ENCODE assay signal across 8 cellular contexts in the genomic region with DNA sequence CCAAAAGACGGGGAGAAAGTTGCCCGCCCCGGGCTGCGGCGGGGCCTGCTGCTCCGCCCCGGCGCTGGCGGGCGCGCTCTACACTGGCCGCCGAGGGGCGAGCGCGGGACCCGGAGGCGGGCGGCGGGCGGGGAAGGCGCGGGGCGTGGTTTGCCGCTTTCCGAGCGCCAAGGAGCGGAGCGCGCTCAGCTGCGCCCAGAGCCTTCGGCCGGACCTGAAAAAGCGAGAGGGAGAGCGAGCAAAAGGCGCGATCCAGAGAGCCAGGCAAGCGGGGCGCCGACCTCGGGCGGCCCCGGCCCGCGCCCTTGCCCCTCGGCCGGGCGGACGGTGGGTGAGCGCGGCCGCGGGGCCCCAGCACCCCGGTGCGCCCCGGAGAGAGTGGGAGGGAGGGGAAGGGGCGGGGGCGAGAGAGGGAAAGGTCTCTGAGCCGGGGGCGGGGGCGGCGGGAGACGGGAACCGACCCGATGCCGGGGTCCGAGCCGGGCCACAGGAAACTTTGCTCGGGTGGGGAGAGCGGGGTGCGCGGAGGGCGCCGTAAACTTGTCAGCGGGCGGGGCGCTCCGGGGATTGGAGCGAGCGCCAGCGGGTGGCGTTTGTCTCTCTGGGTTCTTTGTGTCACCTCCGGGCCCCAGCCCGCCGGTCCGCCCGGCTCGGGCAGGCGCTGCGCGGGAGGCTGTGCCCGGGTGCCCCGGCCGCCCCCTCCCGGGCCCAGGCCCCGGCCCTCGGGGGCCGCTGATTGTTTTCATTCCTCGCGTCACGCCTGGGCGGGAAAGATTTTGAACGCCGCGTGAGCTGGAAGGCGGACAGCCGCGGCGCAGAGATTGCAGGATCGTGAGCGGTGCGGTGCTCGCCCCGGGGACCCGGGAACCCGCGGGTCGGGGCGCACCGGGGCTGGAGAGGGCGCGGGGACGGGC. TPM values are rescaled to one million over a fixed set of nuclear protein-coding genes. Genes with fewer than 3 reads are reported as not detected.
DNase-seq lines count a peak whose midpoint lies in the region; ATAC-seq, FAIRE-seq and TF ChIP-seq lines count a peak whose summit lies in the region.

A gene with protein sequence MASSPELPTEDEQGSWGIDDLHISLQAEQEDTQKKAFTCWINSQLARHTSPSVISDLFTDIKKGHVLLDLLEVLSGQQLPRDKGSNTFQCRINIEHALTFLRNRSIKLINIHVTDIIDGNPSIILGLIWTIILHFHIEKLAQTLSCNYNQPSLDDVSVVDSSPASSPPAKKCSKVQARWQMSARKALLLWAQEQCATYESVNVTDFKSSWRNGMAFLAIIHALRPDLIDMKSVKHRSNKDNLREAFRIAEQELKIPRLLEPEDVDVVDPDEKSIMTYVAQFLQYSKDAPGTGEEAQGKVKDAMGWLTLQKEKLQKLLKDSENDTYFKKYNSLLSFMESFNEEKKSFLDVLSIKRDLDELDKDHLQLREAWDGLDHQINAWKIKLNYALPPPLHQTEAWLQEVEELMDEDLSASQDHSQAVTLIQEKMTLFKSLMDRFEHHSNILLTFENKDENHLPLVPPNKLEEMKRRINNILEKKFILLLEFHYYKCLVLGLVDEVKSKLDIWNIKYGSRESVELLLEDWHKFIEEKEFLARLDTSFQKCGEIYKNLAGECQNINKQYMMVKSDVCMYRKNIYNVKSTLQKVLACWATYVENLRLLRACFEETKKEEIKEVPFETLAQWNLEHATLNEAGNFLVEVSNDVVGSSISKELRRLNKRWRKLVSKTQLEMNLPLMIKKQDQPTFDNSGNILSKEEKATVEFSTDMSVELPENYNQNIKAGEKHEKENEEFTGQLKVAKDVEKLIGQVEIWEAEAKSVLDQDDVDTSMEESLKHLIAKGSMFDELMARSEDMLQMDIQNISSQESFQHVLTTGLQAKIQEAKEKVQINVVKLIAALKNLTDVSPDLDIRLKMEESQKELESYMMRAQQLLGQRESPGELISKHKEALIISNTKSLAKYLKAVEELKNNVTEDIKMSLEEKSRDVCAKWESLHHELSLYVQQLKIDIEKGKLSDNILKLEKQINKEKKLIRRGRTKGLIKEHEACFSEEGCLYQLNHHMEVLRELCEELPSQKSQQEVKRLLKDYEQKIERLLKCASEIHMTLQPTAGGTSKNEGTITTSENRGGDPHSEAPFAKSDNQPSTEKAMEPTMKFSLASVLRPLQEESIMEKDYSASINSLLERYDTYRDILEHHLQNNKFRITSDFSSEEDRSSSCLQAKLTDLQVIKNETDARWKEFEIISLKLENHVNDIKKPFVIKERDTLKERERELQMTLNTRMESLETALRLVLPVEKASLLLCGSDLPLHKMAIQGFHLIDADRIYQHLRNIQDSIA (N-terminal part only) (plus strand): TSS at position 188 of the 914 bp plus-strand sequence. CDS start 56,145 bp downstream, outside the sequence.

- H3K79me2 ChIP-seq in SK-N-SH (ENCODE audit: insufficient read depth) = peaks cover 23% of the 10 kb centered on the region

- POLR2A ChIA-PET in SK-N-SH (lab: Yijun Ruan, JAX) = interaction anchor here (0.6 kb wide), 1 partner anchor 33 kb away, joined by 4 read pairs; no protein-coding TSS in a partner anchor

- no peaks in the 10 kb centered on the region for H3K9me3 Mint-ChIP-seq in IgD-negative memory B cell
- no peaks in the 10 kb centered on the region for H3K9me3 Mint-ChIP-seq in activated naive CD4-positive, alpha-beta T cell treated with anti-CD3 and anti-CD28 coated beads, Interleukin-2, amount 50 U/mL, for 72 hours

- H3K4me3 Mint-ChIP-seq in IgD-negative memory B cell = peak within 1 kb of the TSS; percentile 92 to 99 (median 97)

- peak; percentile 85 for ATAC-seq in GM21528 (IDR thresholded peaks at IDR 0.05; ENCODE audit: low FRiP score, unreplicated experiment)
- ATAC-seq in activated naive CD4-positive, alpha-beta T cell treated with anti-CD3 and anti-CD28 coated beads, Interleukin-2, amount 50 U/mL, for 72 hours = peak; percentile 87 to 89
- ATAC-seq in pancreas = peak; percentile 88 to 94 (median 94)

- peak within 1 kb of the TSS; percentile 74 for H3K4me2 ChIP-seq in SK-N-SH

- TF ChIP-seq EP300 in SK-N-SH (IDR thresholded peaks at IDR 0.05; ENCODE audit: borderline replicate concordance in 1 of 2, low read depth in 1 of 2, low read length in 1 of 2) = no peak

- peak within 1 kb of the TSS; percentile 76 for H3K9ac ChIP-seq in SK-N-SH

- intact Hi-C loops in head of caudate nucleus (cut with DNase I) = no loop called here
- intact Hi-C loops in pancreas (cut with DNase I) = loop anchor here in 1 of 3 donors (10.0 kb wide), 1 partner anchor 72 kb away; no protein-coding TSS in a partner anchor
- intact Hi-C loops in tibial artery (cut with DNase I; ENCODE audit: low total_unique reads) = loop anchor here (10.0 kb wide), 1 partner anchor 52 kb away; no protein-coding TSS in a partner anchor

- TF ChIP-seq CTCF in SK-N-SH (IDR thresholded peaks at IDR 0.05) = 0 out of 2 replicates have a peak, but pooled peaks have one; percentile 20
- peak in 1 of 4 donors; percentile 20 for TF ChIP-seq CTCF in pancreas (IDR thresholded peaks at IDR 0.05)
- TF ChIP-seq CTCF in tibial artery (IDR thresholded peaks at IDR 0.05) = peak; percentile 18 to 40

- DNase-seq in Daoy (ENCODE audit: low read depth) = peak; percentile 93
- DNase-seq in SK-N-SH = peak; percentile 93
- peak; percentile 78 to 84 for DNase-seq in activated naive CD4-positive, alpha-beta T cell treated with anti-CD3 and anti-CD28 coated beads, Interleukin-2, amount 50 U/mL, for 72 hours (ENCODE audit: low spot score in 2 of 2)
- DNase-seq in head of caudate nucleus = peak in 40 of 42 donors; percentile 17 to 81 (median 54)
- DNase-seq in pancreas = peak; percentile 76 to 95 (median 84)
- peak; percentile 66 to 88 for DNase-seq in tibial artery

- H3F3A ChIP-seq in SK-N-SH (replicated peaks; ENCODE audit: insufficient read depth) = no peaks in the 10 kb centered on the region

- TF ChIP-seq RAD21 in SK-N-SH (IDR thresholded peaks at IDR 0.05; ENCODE audit: low read length) = no peak

- H3K4me1 ChIP-seq in SK-N-SH (ENCODE audit: control insufficient read depth in 1 of 2, insufficient read depth in 2 of 2, low read depth in 1 of 2, low read length in 1 of 2) (peaks cover 4 to 22% of the 10 kb centered on the region in 2 experiments; a peak in 3 of 4 replicates), pancreas (peaks cover 0 to 14% (median 8%) of the 10 kb centered on the region in 3 donors), tibial artery (peaks cover 0 to 28% (median 6%) of the 10 kb centered on the region in 4 donors)

- CTCF ChIA-PET in SK-N-SH (lab: Yijun Ruan, JAX) = interaction anchor here (0.6 to 3.1 kb wide), 8 partner anchors 11 to 257 kb away, joined by 3 to 13 read pairs (median 4); no protein-coding TSS in a partner anchor

- FAIRE-seq in pancreas (lab: Jason Lieb, UNC) = no peak

- peaks cover 2% of the 10 kb centered on the region for H3K27me3 Mint-ChIP-seq in IgD-negative memory B cell

- H3K36me3 ChIP-seq in SK-N-SH (replicated peaks in 1 of 2; ENCODE audit: control insufficient read depth in 1 of 2, insufficient read depth in 2 of 2, low read length in 1 of 2) (no peaks in the 10 kb centered on the region), pancreas (no peaks in the 10 kb centered on the region), tibial artery (peaks cover 0 to 8% (median 0%) of the 10 kb centered on the region in 3 donors)

- H4K20me1 ChIP-seq in SK-N-SH (ENCODE audit: insufficient read depth) = no peaks in the 10 kb centered on the region

- H2AFZ ChIP-seq in SK-N-SH (ENCODE audit: low read depth) = peak within 1 kb of the TSS; percentile 95

- H3K27ac ChIP-seq in SK-N-SH (ENCODE audit: low read depth in 2 of 2, low read length in 1 of 2) (peak within 1 kb of the TSS; percentile 67 to 80; a peak in 3 of 4 replicates), pancreas (peak within 1 kb of the TSS; percentile 76 to 95 (median 89)), tibial artery (peak within 1 kb of the TSS; percentile 82 to 98)

- no peaks in the 10 kb centered on the region for H3K9me2 ChIP-seq in SK-N-SH

- peaks cover 1% of the 10 kb centered on the region for H3K36me3 Mint-ChIP-seq in IgD-negative memory B cell
- H3K36me3 Mint-ChIP-seq in activated naive CD4-positive, alpha-beta T cell treated with anti-CD3 and anti-CD28 coated beads, Interleukin-2, amount 50 U/mL, for 72 hours = peaks cover 5 to 10% of the 10 kb centered on the region in 2 donors

- WGBS in SK-N-SH (ENCODE audit: low lambda C conversion rate) = 1% methylated on average over 37 of the region's 123 CpGs
- 1% methylated on average over 86 to 122 of the region's 123 CpGs for WGBS in pancreas, 2 donors

- peaks cover 11 to 19% (median 11%) of the 10 kb centered on the region in 3 donors for H3K4me1 Mint-ChIP-seq in IgD-negative memory B cell

- H3K4me3 ChIP-seq in SK-N-SH (ENCODE audit: low read depth in 2 of 2, low read length in 1 of 2) (peak within 1 kb of the TSS; percentile 80 to 83), pancreas (peak within 1 kb of the TSS; percentile 43 to 80 (median 78)), tibial artery (peak within 1 kb of the TSS; percentile 83 to 99)

- no peaks in the 10 kb centered on the region for H3K27me3 ChIP-seq in SK-N-SH (ENCODE audit: insufficient read depth)
- H3K27me3 ChIP-seq in pancreas = no peaks in the 10 kb centered on the region
- no peaks in the 10 kb centered on the region for H3K27me3 ChIP-seq in tibial artery

- H3K9me3 ChIP-seq in SK-N-SH = no peaks in the 10 kb centered on the region
- H3K9me3 ChIP-seq in pancreas = no peaks in the 10 kb centered on the region
- H3K9me3 ChIP-seq in tibial artery = no peaks in the 10 kb centered on the region

- peak within 1 kb of the TSS; percentile 87 to 89 (median 87) for H3K27ac Mint-ChIP-seq in IgD-negative memory B cell
- H3K27ac Mint-ChIP-seq in activated naive CD4-positive, alpha-beta T cell treated with anti-CD3 and anti-CD28 coated beads, Interleukin-2, amount 50 U/mL, for 72 hours = peak within 1 kb of the TSS; percentile 85 to 96

TF ChIP-seq in SK-N-SH, 30 proteins besides CTCF, POLR2A, EP300 and RAD21:
- TF ChIP-seq POLR2AphosphoS5 (IDR thresholded peaks at IDR 0.05; ENCODE audit: low read depth, low read length) = peak; percentile 51; the same call in 1 of the 2 replicates
- no peak for TF ChIP-seq EZH2phosphoT487 (IDR thresholded peaks at IDR 0.05; ENCODE audit: borderline replicate concordance, low read depth)
- TF ChIP-seq SMC3 (IDR thresholded peaks at IDR 0.05; ENCODE audit: low read depth, low read length) = peak; percentile 23

RNA-seq across cellular contexts. Expression of the gene that starts here (rescaled TPM):
- 24.1 and 30.2 TPM in 2 replicates for total RNA-seq in Daoy (2014; rRNA removed; shearing (Covaris generic))
- 18.1 TPM for polyA plus RNA-seq in IgD-negative memory B cell
- 6.5 and 7.1 TPM in 2 replicates for polyA plus RNA-seq in SK-N-SH (2012; rRNA removed)
- 3.6 and 4.7 TPM in 2 replicates for polyA plus RNA-seq in SK-N-SH (2012; cell fraction: cytosol; rRNA removed)
- 18.8 and 21.3 TPM in 2 replicates for polyA plus RNA-seq in SK-N-SH (2012; cell fraction: nucleus; rRNA removed)
- total RNA-seq in activated naive CD4-positive, alpha-beta T cell treated with anti-CD3 and anti-CD28 coated beads, Interleukin-2, amount 50 U/mL, for 72 hours = 10 to 100 TPM; 39.4 to 41.0 TPM
- 100 to 1,000 TPM in 1 of 6 donors, 10 to 100 TPM in 5; 45.2 to 103 (median 57.4) TPM for total RNA-seq in pancreas
- polyA plus RNA-seq in pancreas = 10 to 100 TPM; 46.4 to 57.5 TPM

Comparison
In these comparisons a context has a peak if more than half of its experiments do, and no peak if none do; other contexts are left out.
1. Peak in every context shown above with its lines: DNase-seq, ATAC-seq, H3K4me3 ChIP-seq and H3K27ac ChIP-seq.